Comparison of ENCODE assay signal across 17 cellular contexts in genomic region chr2:160306985-160307384, GRCh38.
DNase-seq lines count a peak whose midpoint lies in the region; ATAC-seq and TF ChIP-seq lines count a peak whose summit lies in the region.
"Had no signal": no experiment of that assay in that cellular context is flagged by ENCODE, and none has a peak within 500 bp of the region (broad histone marks: within the 10 kb centered on the region; RNA-seq: fewer than 3 reads in every experiment).

No MANE protein-coding gene starts in this region.

- DNase-seq in BE2C (peak; percentile 21), heart left ventricle (peak in 2 of 5 donors; percentile 33 to 41), gastrocnemius medialis (peak; percentile 20 to 38), NCI-H128 (lab: John Stamatoyannopoulos, UW; ENCODE audit: unreplicated experiment) (no peak), GM23338 (ENCODE audit: low spot score) (no peak)
- DNase-seq: cortex of kidney, NCI-H146, NCI-H69, nucleus accumbens, SHP77 treated with DMSO at 0.1 percent for 48 hours had no signal

- intact Hi-C loops in heart left ventricle (cut with DNase I) (loop anchor here in 1 of 10 donors (5.0 kb wide), 1 partner anchor 35 kb away; no protein-coding TSS in a partner anchor), gastrocnemius medialis (cut with DNase I; ENCODE audit: low total_unique reads) (no loop called here)

- in situ Hi-C loops in gastrocnemius medialis (cut with MboI; ENCODE audit: low sequenced_read_pairs in 4 of 4): loop anchor here in 1 of 4 donors (25.0 kb wide), 1 partner anchor 655 kb away; no protein-coding TSS in a partner anchor

- peaks cover 4% of the 10 kb centered on the region; the same call in 1 of the 3 replicates for H3K36me3 Mint-ChIP-seq in GM23338 (ENCODE audit: low read depth)

- H3K4me1 Mint-ChIP-seq in GM23338: peaks cover 15% of the 10 kb centered on the region

- no peaks in the 10 kb centered on the region; the same call in 1 of the 2 replicates for H3K79me2 ChIP-seq in GM23338 (replicated peaks; ENCODE audit: insufficient read depth)

- no peaks in the 10 kb centered on the region for H3K9me2 ChIP-seq in GM23338 (ENCODE audit: insufficient read depth)

- no peaks in the 10 kb centered on the region for H3K27me3 Mint-ChIP-seq in GM23338 (ENCODE audit: insufficient read depth, low read depth, poor library complexity)
- H3K27me3 Mint-ChIP-seq: activated naive CD8-positive, alpha-beta T cell had no signal

- H4K20me1 ChIP-seq in GM23338 (replicated peaks; ENCODE audit: insufficient read depth): peaks cover 10% of the 10 kb centered on the region

- no peaks in the 10 kb centered on the region for H3K4me1 ChIP-seq in BE2C
- H3K4me1 ChIP-seq in heart left ventricle: peaks cover 4 to 76% (median 59%) of the 10 kb centered on the region in 12 donors
- peaks cover 34 to 60% of the 10 kb centered on the region in 2 donors for H3K4me1 ChIP-seq in gastrocnemius medialis
- H3K4me1 ChIP-seq in GM23338 (ENCODE audit: insufficient read depth): peaks cover 22% of the 10 kb centered on the region

- H3K27ac ChIP-seq in heart left ventricle (peak overlapping the region in 9 of 12 donors; percentile 7 to 73 (median 58)), gastrocnemius medialis (peak overlapping the region; percentile 1 to 66 (median 26)), GM23338 (ENCODE audit: low read depth) (no peak overlapping the region)
- H3K27ac ChIP-seq: C4-2B had no signal

- no peaks in the 10 kb centered on the region for H3K9me3 Mint-ChIP-seq in GM23338
- H3K9me3 Mint-ChIP-seq: stimulated activated effector memory CD8-positive, alpha-beta T cell treated with anti-CD3 and anti-CD28 coated beads, Interleukin-12 subunit alpha, Interleukin-12 subunit beta, amount 100 ng/mL, for 72 hours had no signal

- no peaks in the 10 kb centered on the region for H3K27me3 ChIP-seq in BE2C
- no peaks in the 10 kb centered on the region for H3K27me3 ChIP-seq in heart left ventricle
- H3K27me3 ChIP-seq in gastrocnemius medialis: no peaks in the 10 kb centered on the region
- H3K27me3 ChIP-seq in GM23338 (ENCODE audit: insufficient read depth): no peaks in the 10 kb centered on the region

- no peak for TF ChIP-seq POLR2A in heart left ventricle (IDR thresholded peaks at IDR 0.05)
- TF ChIP-seq POLR2A in gastrocnemius medialis (IDR thresholded peaks at IDR 0.05): no peak

- no peak overlapping the region for H3K27ac Mint-ChIP-seq in GM23338
- H3K27ac Mint-ChIP-seq: activated naive CD8-positive, alpha-beta T cell; stimulated activated effector memory CD8-positive, alpha-beta T cell treated with anti-CD3 and anti-CD28 coated beads, Interleukin-12 subunit alpha, Interleukin-12 subunit beta, amount 100 ng/mL, for 72 hours had no signal

- no peak overlapping the region for H2AFZ ChIP-seq in GM23338

- H3F3A ChIP-seq in GM23338 (replicated peaks; ENCODE audit: low read depth): no peaks in the 10 kb centered on the region

- H3K9me3 ChIP-seq in BE2C (no peaks in the 10 kb centered on the region), heart left ventricle (no peaks in the 10 kb centered on the region), gastrocnemius medialis (no peaks in the 10 kb centered on the region)

- ATAC-seq in heart left ventricle (peak; percentile 62 to 76 (median 66)), gastrocnemius medialis (peak in 1 of 2 donors; percentile 82), HG02588 (IDR thresholded peaks at IDR 0.05; ENCODE audit: unreplicated experiment) (no peak), GM23338 (no peak), GM18870 (IDR thresholded peaks at IDR 0.05; ENCODE audit: unreplicated experiment) (no peak)
- ATAC-seq: K562; stimulated activated effector memory CD8-positive, alpha-beta T cell treated with anti-CD3 and anti-CD28 coated beads, Interleukin-12 subunit alpha, Interleukin-12 subunit beta, amount 100 ng/mL, for 72 hours had no signal

- no peak overlapping the region for H3K4me3 Mint-ChIP-seq in GM23338
- H3K4me3 Mint-ChIP-seq: activated naive CD8-positive, alpha-beta T cell; stimulated activated effector memory CD8-positive, alpha-beta T cell treated with anti-CD3 and anti-CD28 coated beads, Interleukin-12 subunit alpha, Interleukin-12 subunit beta, amount 100 ng/mL, for 72 hours had no signal

- WGBS in heart left ventricle, 4 donors: 37 to 49% (median 46%) methylated on average over 10 of the region's 10 CpGs

- H3K36me3 ChIP-seq in BE2C (peaks cover 4% of the 10 kb centered on the region), heart left ventricle (peaks cover 0 to 89% (median 30%) of the 10 kb centered on the region in 9 donors), gastrocnemius medialis (no peaks in the 10 kb centered on the region), GM23338 (ENCODE audit: insufficient read depth) (no peaks in the 10 kb centered on the region)

- H3K4me3 ChIP-seq in BE2C (ENCODE audit: low read depth, low read length) (no peak overlapping the region; the same call in 1 of the 2 replicates), WI38 (ENCODE audit: low read depth, low read length) (0 out of 2 replicates have a peak overlapping the region, but pooled peaks have one; percentile 10), heart left ventricle (peak overlapping the region in 1 of 12 donors; percentile 19), gastrocnemius medialis (no peak overlapping the region), GM23338 (no peak overlapping the region)
- H3K4me3 ChIP-seq: K562 had no signal

- no peak for TF ChIP-seq CTCF in BE2C (IDR thresholded peaks at IDR 0.05; ENCODE audit: low read depth, low read length)
- no peak for TF ChIP-seq CTCF in WI38 (IDR thresholded peaks at IDR 0.05; ENCODE audit: low read depth, low read length)
- no peak for TF ChIP-seq CTCF in heart left ventricle (IDR thresholded peaks at IDR 0.05)
- no peak for TF ChIP-seq CTCF in gastrocnemius medialis (IDR thresholded peaks at IDR 0.05 in 4 of 5, conservative IDR thresholded peaks at IDR 0.05 in 1 of 5)
- TF ChIP-seq CTCF in GM23338 (conservative IDR thresholded peaks at IDR 0.05; ENCODE audit: low read depth in 2 of 2): no peak

- H3K4me2 ChIP-seq in GM23338: no peak overlapping the region

TF ChIP-seq in GM23338, 12 proteins besides CTCF, POLR2A, EP300 and RAD21:
- TF ChIP-seq ETS1 (IDR thresholded peaks at IDR 0.05) (no peak), REST (IDR thresholded peaks at IDR 0.05; ENCODE audit: unreplicated experiment) (no peak), NANOG (IDR thresholded peaks at IDR 0.05; ENCODE audit: borderline replicate concordance) (no peak), EZH2phosphoT487 (IDR thresholded peaks at IDR 0.05; ENCODE audit: unreplicated experiment) (no peak), ZNF331 (CRISPR knock-in tag; IDR thresholded peaks at IDR 0.05; ENCODE audit: low read depth) (no peak), POLR2AphosphoS5 (IDR thresholded peaks at IDR 0.05; ENCODE audit: low read depth) (no peak), JUNB (IDR thresholded peaks at IDR 0.05; ENCODE audit: unreplicated experiment) (no peak), ZNF114 (CRISPR knock-in tag; IDR thresholded peaks at IDR 0.05) (no peak)

Comparison
In these comparisons a context has a peak if more than half of its experiments do, and no peak if none do; other contexts are left out.
1. DNase-seq: peak in BE2C (single experiment) and gastrocnemius medialis (2 of 2); none in NCI-H128 (single experiment) and GM23338 (single experiment).
2. ATAC-seq: peak in heart left ventricle (4 of 4); none in HG02588 (single experiment), GM23338 (single experiment) and GM18870 (single experiment).